27 cellular contexts compared by ENCODE assay signal in the genomic region with DNA sequence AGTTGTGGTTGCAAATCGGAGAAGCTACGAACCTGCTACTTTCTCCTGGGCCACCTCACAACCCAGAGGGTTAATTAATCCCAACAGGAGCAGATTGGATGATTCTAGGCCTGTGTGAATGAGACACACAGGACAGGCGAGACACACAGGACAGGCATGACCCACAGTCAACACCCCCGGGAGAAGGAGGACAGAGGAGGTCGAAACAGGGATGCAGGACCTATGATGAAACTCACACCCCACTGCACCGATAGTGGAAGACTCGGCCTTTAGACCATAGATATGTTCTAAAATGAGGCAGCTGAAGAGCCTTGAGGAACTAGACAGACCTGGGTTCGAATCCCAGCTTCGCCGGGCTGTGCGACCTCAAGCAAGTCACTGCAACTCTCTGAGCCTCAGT. TPM values are rescaled to one million over a fixed set of nuclear protein-coding genes. Genes with fewer than 3 reads are reported as not detected.
"Had no signal": no experiment of that assay in that cellular context is flagged by ENCODE, and none has a peak within 500 bp of the region (broad histone marks: within the 10 kb centered on the region; RNA-seq: fewer than 3 reads in every experiment).

No MANE protein-coding gene starts in this region.

- FAIRE-seq: colon, pancreas, small intestine, urothelium cell line had no signal

- DNase-seq: central memory CD4-positive, alpha-beta T cell; effector CD8-positive, alpha-beta T cell; endodermal cell; kidney glomerular epithelial cell; left ventricle myocardium superior; lower lobe of right lung; nephron progenitor cell; occipital lobe; pancreas; right lobe of liver; small intestine; stimulated activated CD4-positive, alpha-beta T cell treated with anti-CD3 and anti-CD28 coated beads, Interleukin-12 subunit alpha, Interleukin-12 subunit beta, amount 100 ng/mL, for 4 hours; stimulated activated CD4-positive, alpha-beta T cell treated with anti-CD3 and anti-CD28 coated beads, Interleukin-1b, Interleukin-23, amount 100 ng/mL, for 48 hours; stimulated activated CD4-positive, alpha-beta T cell treated with anti-CD3 and anti-CD28 coated beads, Interleukin-4, amount 100 ng/mL, for 1 hour; stimulated activated CD8-positive, alpha-beta memory T cell treated with anti-CD3 and anti-CD28 coated beads, Interleukin-4, amount 100 ng/mL, for 48 hours; stimulated activated naive CD4-positive, alpha-beta T cell treated with Interleukin-2 at 50 U/mL for 16 hours; stomach; thyroid gland had no signal

- H3K4me3 Mint-ChIP-seq: endodermal cell, nephron progenitor cell, type B pancreatic cell had no signal

- H3K9me3 Mint-ChIP-seq: endodermal cell, nephron progenitor cell, type B pancreatic cell had no signal

- H3K79me2 ChIP-seq: hepatocyte had no signal

- H3K4me3 ChIP-seq: gastroesophageal sphincter, heart left ventricle, hepatocyte, lower lobe of right lung, pancreas, right lobe of liver, stomach, thyroid gland had no signal

- H3K4me1 ChIP-seq: lower lobe of right lung, pancreas, right lobe of liver, stomach had no signal

- H3K36me3 Mint-ChIP-seq: type B pancreatic cell had no signal

- H3K27me3 ChIP-seq: heart left ventricle, hepatocyte, pancreas, right lobe of liver, thyroid gland had no signal

- H2AFZ ChIP-seq: hepatocyte had no signal

- H3K27ac ChIP-seq: epithelial cell of prostate, gastroesophageal sphincter, heart left ventricle, hepatocyte, lower lobe of right lung, pancreas, right lobe of liver, stomach, thyroid gland had no signal

- H3K4me2 ChIP-seq: hepatocyte had no signal

- H3K27me3 Mint-ChIP-seq: type B pancreatic cell had no signal

- H3K36me3 ChIP-seq: gastroesophageal sphincter, heart left ventricle, lower lobe of right lung, pancreas, right lobe of liver, stomach, thyroid gland had no signal

- H3K9me3 ChIP-seq: gastroesophageal sphincter, heart left ventricle, lower lobe of right lung, pancreas, right lobe of liver, stomach, thyroid gland had no signal

- H3K27ac Mint-ChIP-seq: endodermal cell, nephron progenitor cell, progenitor cell of endocrine pancreas, type B pancreatic cell had no signal

- ATAC-seq: esophagus mucosa, gastroesophageal sphincter, heart left ventricle, left ventricle myocardium superior, lower lobe of right lung, right lobe of liver had no signal

RNA-seq across cellular contexts. Expression of a gene that starts 11.6 kb away (rescaled TPM):
- total RNA-seq: progenitor cell of endocrine pancreas had no signal

RNA-seq across cellular contexts. Expression of a gene that starts 47.4 kb away (rescaled TPM):
- total RNA-seq: progenitor cell of endocrine pancreas had no signal
